13 cellular contexts compared by ENCODE assay signal in genomic region chr4:42642136-42642797, GRCh38. TPM values are rescaled to one million over a fixed set of nuclear protein-coding genes. Genes with fewer than 3 reads are reported as not detected.
DNase-seq lines count a peak whose midpoint lies in the region; ATAC-seq and TF ChIP-seq lines count a peak whose summit lies in the region.
"Had no signal": no experiment of that assay in that cellular context is flagged by ENCODE, and none has a peak within 500 bp of the region (broad histone marks: within the 10 kb centered on the region; RNA-seq: fewer than 3 reads in every experiment).

No MANE protein-coding gene starts in this region.

- no peak for TF ChIP-seq CTCF in CD8-positive, alpha-beta T cell (IDR thresholded peaks at IDR 0.05)
- no peak for TF ChIP-seq CTCF in OCI-LY3 (IDR thresholded peaks at IDR 0.05; ENCODE audit: low read depth, low read length)
- TF ChIP-seq CTCF in foreskin fibroblast (IDR thresholded peaks at IDR 0.05; ENCODE audit: low read depth, low read length), result no peak

- no peak overlapping the region for H3K27ac ChIP-seq in CD8-positive, alpha-beta T cell (ENCODE audit: low read depth, low read length)
- peak overlapping the region; percentile 46; the same call in 1 of the 2 replicates for H3K27ac ChIP-seq in OCI-LY3 (ENCODE audit: low read length)
- H3K27ac ChIP-seq: C4-2B, esophagus squamous epithelium had no signal

- H3K4me1 Mint-ChIP-seq in CD8-positive, alpha-beta T cell (ENCODE audit: low read depth), result peaks cover 97% of the 10 kb centered on the region

- H3K4me3 Mint-ChIP-seq in CD8-positive, alpha-beta T cell, result peak overlapping the region; percentile 48

- H4K20me1 ChIP-seq in OCI-LY3 (ENCODE audit: insufficient read depth, low read length), result no peaks in the 10 kb centered on the region

- no peak for DNase-seq in CD8-positive, alpha-beta T cell
- no peak for DNase-seq in left colon
- DNase-seq in NCI-H446 (lab: John Stamatoyannopoulos, UW), result no peak
- no peak for DNase-seq in stimulated activated CD4-positive, alpha-beta T cell treated with anti-CD3 and anti-CD28 coated beads, Interleukin-4, amount 100 ng/mL, for 4 hours
- DNase-seq in foreskin fibroblast, result no peak
- DNase-seq: activated effector memory CD4-positive, alpha-beta T cell treated with Interleukin-2 at 50 U/mL for 16 hours; esophagus squamous epithelium; NCI-H2171; RPMI8226 had no signal

- H3K27ac Mint-ChIP-seq in CD8-positive, alpha-beta T cell, result peak overlapping the region; percentile 12

- ATAC-seq in CD8-positive, alpha-beta T cell, result no peak
- ATAC-seq in GM19025 (IDR thresholded peaks at IDR 0.05; ENCODE audit: low read depth, unreplicated experiment), result peak; percentile 11
- peak; percentile 50 for ATAC-seq in left colon
- no peak for ATAC-seq in HG02588 (IDR thresholded peaks at IDR 0.05; ENCODE audit: unreplicated experiment)

- CTCF ChIA-PET in CD8-positive, alpha-beta T cell (lab: Charles Lee), result interaction anchor here (0.7 to 1.6 kb wide), 2 partner anchors 13 to 14 kb away, joined by 3 read pairs; partner anchors contain the start of gene ATP8A1

- no peaks in the 10 kb centered on the region for H3K36me3 ChIP-seq in CD8-positive, alpha-beta T cell (ENCODE audit: insufficient read depth, low read length)
- no peaks in the 10 kb centered on the region for H3K36me3 ChIP-seq in OCI-LY3 (replicated peaks; ENCODE audit: low read depth, low read length)
- H3K36me3 ChIP-seq: esophagus squamous epithelium had no signal

- peak overlapping the region; percentile 84 for H3K4me2 ChIP-seq in OCI-LY3 (ENCODE audit: low read length)

- intact Hi-C loops in CD8-positive, alpha-beta T cell (cut with DNase I, micrococcal nuclease), result loop anchor here in 1 of 2 experiments (2.0 kb wide), 1 partner anchor 15 kb away; the partner anchor contains the start of gene ATP8A1
- intact Hi-C loops in left colon (cut with DNase I, micrococcal nuclease), result no loop called here

- H3K9me3 ChIP-seq in CD8-positive, alpha-beta T cell (ENCODE audit: low read length), result no peaks in the 10 kb centered on the region
- no peaks in the 10 kb centered on the region for H3K9me3 ChIP-seq in OCI-LY3 (ENCODE audit: insufficient read depth, low read length)
- H3K9me3 ChIP-seq: esophagus squamous epithelium had no signal

- peaks cover 98% of the 10 kb centered on the region for H3K79me2 ChIP-seq in OCI-LY3 (ENCODE audit: low read length)

- POLR2A ChIA-PET in CD8-positive, alpha-beta T cell (lab: Charles Lee), result interaction anchor here (1.2 kb wide), 1 partner anchor 15 kb away, joined by 6 read pairs; the partner anchor contains the start of gene ATP8A1

- peaks cover 95% of the 10 kb centered on the region for H3K4me1 ChIP-seq in CD8-positive, alpha-beta T cell (ENCODE audit: insufficient read depth, low read length)
- H3K4me1 ChIP-seq in OCI-LY3 (ENCODE audit: low read length), result peaks cover 62% of the 10 kb centered on the region

- no peaks in the 10 kb centered on the region for H3K36me3 Mint-ChIP-seq in CD8-positive, alpha-beta T cell

- no peak overlapping the region for H2AFZ ChIP-seq in OCI-LY3 (ENCODE audit: low read depth, low read length)

- H3K27me3 Mint-ChIP-seq in CD8-positive, alpha-beta T cell (ENCODE audit: low read depth), result no peaks in the 10 kb centered on the region

- H3K4me3 ChIP-seq in CD8-positive, alpha-beta T cell (ENCODE audit: low read depth, low read length), result no peak overlapping the region
- H3K4me3 ChIP-seq in OCI-LY3 (ENCODE audit: low read length), result peak overlapping the region; percentile 31
- no peak overlapping the region for H3K4me3 ChIP-seq in foreskin fibroblast (ENCODE audit: low read depth in 1 of 2, low read length in 2 of 2)
- H3K4me3 ChIP-seq: esophagus squamous epithelium had no signal

- H3K9me3 Mint-ChIP-seq in CD8-positive, alpha-beta T cell, result no peaks in the 10 kb centered on the region

- H3K27me3 ChIP-seq in CD8-positive, alpha-beta T cell (ENCODE audit: insufficient read depth, low read length), result no peaks in the 10 kb centered on the region
- H3K27me3 ChIP-seq in OCI-LY3 (ENCODE audit: low read depth, low read length), result no peaks in the 10 kb centered on the region
- H3K27me3 ChIP-seq: esophagus squamous epithelium had no signal

- H3K9ac ChIP-seq in OCI-LY3 (ENCODE audit: low read length), result no peak overlapping the region

RNA-seq across cellular contexts. Expression of gene ATP8A1, which starts 14.6 kb away (rescaled TPM):
- total RNA-seq in CD8-positive, alpha-beta T cell, result 100 to 1,000 TPM; 130 to 134 TPM
- total RNA-seq in left colon, result 10 to 100 TPM; 64.7 to 70.5 TPM

Comparison
In these comparisons a context has a peak if more than half of its experiments do, and no peak if none do; other contexts are left out.
1. ATAC-seq: peak in GM19025 (single experiment) and left colon (single experiment); none in CD8-positive, alpha-beta T cell (single experiment) and HG02588 (single experiment).